In genomic region chr16:78200623-78201096, GRCh38 we compare ENCODE assay signal across 1 cellular context.
TF ChIP-seq lines count a peak whose summit lies in the region.

No MANE protein-coding gene starts in this region.

TF ChIP-seq in HepG2, 621 proteins besides CTCF, POLR2A, EP300 and RAD21 (continued from another document and continues in another):
- TF ChIP-seq ZBTB8A (CRISPR knock-in tag; IDR thresholded peaks at IDR 0.05; ENCODE audit: borderline replicate concordance, low read depth), result no peak
- no peak for TF ChIP-seq LBX2 (CRISPR knock-in tag; IDR thresholded peaks at IDR 0.05; ENCODE audit: borderline replicate concordance)
- TF ChIP-seq CEBPG (CRISPR knock-in tag; IDR thresholded peaks at IDR 0.05), result no peak
- no peak for TF ChIP-seq ZNF572 (CRISPR knock-in tag; IDR thresholded peaks at IDR 0.05)
- TF ChIP-seq ZNF713 (CRISPR knock-in tag; IDR thresholded peaks at IDR 0.05), result no peak
- TF ChIP-seq PHF5A (CRISPR knock-in tag; IDR thresholded peaks at IDR 0.05; ENCODE audit: low read depth, unreplicated experiment), result no peak
- no peak for TF ChIP-seq ZNF101 (CRISPR knock-in tag; IDR thresholded peaks at IDR 0.05; ENCODE audit: borderline replicate concordance, low read depth)
- TF ChIP-seq GMEB1 (CRISPR knock-in tag; IDR thresholded peaks at IDR 0.05; ENCODE audit: borderline replicate concordance), result no peak
- TF ChIP-seq ZNF703 (CRISPR knock-in tag; IDR thresholded peaks at IDR 0.05; ENCODE audit: borderline replicate concordance), result no peak
- TF ChIP-seq GPN1 (CRISPR knock-in tag; IDR thresholded peaks at IDR 0.05; ENCODE audit: borderline replicate concordance), result no peak
- TF ChIP-seq RELA (CRISPR knock-in tag; IDR thresholded peaks at IDR 0.05), result no peak
- no peak; the same call in 2 of the 3 replicates for TF ChIP-seq MXI1 (IDR thresholded peaks at IDR 0.05; ENCODE audit: borderline replicate concordance, low read depth, low read length)
- no peak for TF ChIP-seq ATF5 (CRISPR knock-in tag; IDR thresholded peaks at IDR 0.05; ENCODE audit: low read depth)
- no peak for TF ChIP-seq ARHGAP35 (CRISPR knock-in tag; IDR thresholded peaks at IDR 0.05; ENCODE audit: borderline replicate concordance)
- TF ChIP-seq FOXO4 (CRISPR knock-in tag; conservative IDR thresholded peaks at IDR 0.05), result no peak
- TF ChIP-seq ZSCAN9 (CRISPR knock-in tag; IDR thresholded peaks at IDR 0.05; ENCODE audit: borderline replicate concordance), result no peak
- no peak for TF ChIP-seq ZSCAN21 (CRISPR knock-in tag; IDR thresholded peaks at IDR 0.05; ENCODE audit: borderline replicate concordance)
- TF ChIP-seq E2F5 (CRISPR knock-in tag; conservative IDR thresholded peaks at IDR 0.05), result no peak
- no peak for TF ChIP-seq ZSCAN25 (CRISPR knock-in tag; IDR thresholded peaks at IDR 0.05)
- TF ChIP-seq ZBTB39 (CRISPR knock-in tag; IDR thresholded peaks at IDR 0.05), result no peak
- TF ChIP-seq STAT5B (CRISPR knock-in tag; IDR thresholded peaks at IDR 0.05), result no peak
- TF ChIP-seq CBX5 (CRISPR knock-in tag; IDR thresholded peaks at IDR 0.05; ENCODE audit: borderline replicate concordance), result no peak
- TF ChIP-seq SIN3B (IDR thresholded peaks at IDR 0.05; ENCODE audit: low read length), result no peak
- TF ChIP-seq ZUFSP (CRISPR knock-in tag; IDR thresholded peaks at IDR 0.05; ENCODE audit: borderline replicate concordance), result no peak
- TF ChIP-seq ZNF784 (CRISPR knock-in tag; IDR thresholded peaks at IDR 0.05; ENCODE audit: borderline replicate concordance), result no peak
- TF ChIP-seq MAFK (conservative IDR thresholded peaks at IDR 0.05 in 1 of 2, IDR thresholded peaks at IDR 0.05 in 1 of 2; ENCODE audit: low read length in 2 of 2), result no peak
- no peak for TF ChIP-seq ZBTB26 (CRISPR knock-in tag; IDR thresholded peaks at IDR 0.05; ENCODE audit: borderline replicate concordance)
- TF ChIP-seq BRF2 (CRISPR knock-in tag; IDR thresholded peaks at IDR 0.05), result no peak
- TF ChIP-seq ZNF543 (CRISPR knock-in tag; IDR thresholded peaks at IDR 0.05), result no peak
- TF ChIP-seq TRIM22 (IDR thresholded peaks at IDR 0.05), result no peak
- TF ChIP-seq ZNF253 (CRISPR knock-in tag; IDR thresholded peaks at IDR 0.05; ENCODE audit: borderline replicate concordance), result no peak
- TF ChIP-seq ZBTB7B (CRISPR knock-in tag; IDR thresholded peaks at IDR 0.05), result 0 out of 2 replicates have a peak, but pooled peaks have one; percentile 37
- TF ChIP-seq MIXL1 (CRISPR knock-in tag; IDR thresholded peaks at IDR 0.05), result peak; percentile 85
- TF ChIP-seq ZSCAN22 (CRISPR knock-in tag; IDR thresholded peaks at IDR 0.05), result no peak
- peak; percentile 50; the same call in 1 of the 2 replicates for TF ChIP-seq SNAPC2 (CRISPR knock-in tag; IDR thresholded peaks at IDR 0.05)
- no peak for TF ChIP-seq TEAD2 (CRISPR knock-in tag; IDR thresholded peaks at IDR 0.05)
- peak; percentile 75; the same call in 1 of the 2 replicates for TF ChIP-seq SOX5 (CRISPR knock-in tag; IDR thresholded peaks at IDR 0.05; ENCODE audit: borderline replicate concordance)
- TF ChIP-seq ZKSCAN1 (IDR thresholded peaks at IDR 0.05; ENCODE audit: low read length), result no peak
- no peak for TF ChIP-seq FOXC1 (CRISPR knock-in tag; IDR thresholded peaks at IDR 0.05; ENCODE audit: borderline replicate concordance)
- TF ChIP-seq ZNF672 (CRISPR knock-in tag; IDR thresholded peaks at IDR 0.05), result no peak
- TF ChIP-seq HNRNPH1 (optimal IDR thresholded peaks at IDR 0.05; ENCODE audit: low read depth, low read length), result no peak
- no peak for TF ChIP-seq ZBTB49 (CRISPR knock-in tag; IDR thresholded peaks at IDR 0.05; ENCODE audit: borderline replicate concordance)
- TF ChIP-seq SCMH1 (CRISPR knock-in tag; IDR thresholded peaks at IDR 0.05; ENCODE audit: borderline replicate concordance), result no peak
- 0 out of 2 replicates have a peak, but pooled peaks have one; percentile 26 for TF ChIP-seq MAF1 (CRISPR knock-in tag; IDR thresholded peaks at IDR 0.05; ENCODE audit: borderline replicate concordance)
- TF ChIP-seq ZNF441 (CRISPR knock-in tag; IDR thresholded peaks at IDR 0.05; ENCODE audit: borderline replicate concordance), result no peak
- TF ChIP-seq KLF12 (CRISPR knock-in tag; IDR thresholded peaks at IDR 0.05; ENCODE audit: borderline replicate concordance), result 0 out of 2 replicates have a peak, but pooled peaks have one; percentile 35
- TF ChIP-seq ELF4 (CRISPR knock-in tag; IDR thresholded peaks at IDR 0.05; ENCODE audit: borderline replicate concordance), result no peak
- TF ChIP-seq MXD1 (CRISPR knock-in tag; IDR thresholded peaks at IDR 0.05), result no peak
- TF ChIP-seq RFXAP (CRISPR knock-in tag; IDR thresholded peaks at IDR 0.05; ENCODE audit: borderline replicate concordance), result no peak
- TF ChIP-seq ZNF124 (CRISPR knock-in tag; IDR thresholded peaks at IDR 0.05), result no peak
- no peak for TF ChIP-seq ISX (CRISPR knock-in tag; conservative IDR thresholded peaks at IDR 0.05)
